8 cellular contexts compared by ENCODE assay signal in the genomic region with DNA sequence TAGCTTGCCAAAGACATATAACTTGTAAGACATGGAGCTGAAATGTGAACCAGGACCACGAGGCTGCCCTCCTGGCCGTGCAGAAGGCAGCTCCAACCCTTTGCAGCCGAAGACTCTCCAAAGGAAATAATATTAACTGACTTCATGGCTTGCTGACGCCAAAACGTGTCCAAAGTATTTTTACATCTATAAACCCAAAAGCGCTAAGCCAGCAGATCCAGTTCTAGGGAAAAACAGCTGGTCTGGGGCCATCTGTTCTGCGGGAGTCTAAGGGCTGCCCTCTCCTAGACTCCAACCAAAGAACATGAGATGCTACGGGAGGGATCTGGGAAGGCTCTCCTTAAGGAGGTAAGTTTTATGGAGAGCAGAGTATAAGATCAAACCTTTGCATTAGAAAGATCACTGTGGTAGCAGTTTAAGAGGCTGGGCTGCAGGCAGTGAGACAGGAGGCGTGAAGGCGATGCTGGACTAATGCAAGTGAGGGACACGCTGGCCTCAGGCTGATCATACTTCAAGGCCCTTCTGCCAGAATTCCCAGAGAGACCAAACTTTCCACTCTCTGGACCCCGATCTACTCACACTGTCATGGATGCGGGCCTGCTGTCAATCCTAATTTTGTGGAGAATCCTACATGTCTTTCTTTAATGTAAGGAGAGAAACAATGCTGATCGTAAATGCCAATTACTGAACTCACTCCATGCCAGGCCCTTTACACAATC. TPM values are rescaled to one million over a fixed set of nuclear protein-coding genes. Genes with fewer than 3 reads are reported as not detected.
DNase-seq lines count a peak whose midpoint lies in the region; ATAC-seq and TF ChIP-seq lines count a peak whose summit lies in the region.

No MANE protein-coding gene starts in this region.

- peak overlapping the region; percentile 86 for H2AFZ ChIP-seq in DND-41 (ENCODE audit: low read depth, low read length)

- no peaks in the 10 kb centered on the region for H3K36me3 ChIP-seq in DND-41 (ENCODE audit: insufficient read depth, low read length)
- no peaks in the 10 kb centered on the region for H3K36me3 ChIP-seq in Panc1 (ENCODE audit: control insufficient read depth, insufficient read depth, low read length)

- H3K4me1 ChIP-seq in DND-41 (ENCODE audit: insufficient read depth, low read length) (peaks cover 21% of the 10 kb centered on the region), Panc1 (ENCODE audit: control insufficient read depth, insufficient read depth, low read length) (peaks cover 26% of the 10 kb centered on the region), foreskin keratinocyte (no peaks in the 10 kb centered on the region)

- no peaks in the 10 kb centered on the region for H4K20me1 ChIP-seq in DND-41 (ENCODE audit: insufficient read depth, low read length)

- H3K27me3 ChIP-seq in DND-41 (ENCODE audit: insufficient read depth, low read length, poor library complexity) (peaks cover 3% of the 10 kb centered on the region), Panc1 (ENCODE audit: control insufficient read depth, insufficient read depth, low read length) (no peaks in the 10 kb centered on the region), foreskin keratinocyte (no peaks in the 10 kb centered on the region)

- peaks cover 15% of the 10 kb centered on the region for H3K4me1 Mint-ChIP-seq in progenitor cell of endocrine pancreas (ENCODE audit: low read depth)

- TF ChIP-seq CTCF in DND-41 (IDR thresholded peaks at IDR 0.05; ENCODE audit: borderline replicate concordance, extremely low read depth, low read length, poor library complexity, severe bottlenecking) = no peak
- TF ChIP-seq CTCF in Panc1 (IDR thresholded peaks at IDR 0.05) = no peak
- no peak for TF ChIP-seq CTCF in epithelial cell of proximal tubule (conservative IDR thresholded peaks at IDR 0.05; ENCODE audit: low read depth, low read length)
- no peak for TF ChIP-seq CTCF in progenitor cell of endocrine pancreas (IDR thresholded peaks at IDR 0.05; ENCODE audit: unreplicated experiment)
- TF ChIP-seq CTCF in foreskin keratinocyte (conservative IDR thresholded peaks at IDR 0.05) = no peak

- peak overlapping the region; percentile 93 for H3K4me3 Mint-ChIP-seq in progenitor cell of endocrine pancreas (ENCODE audit: low read depth)

- H3K4me2 ChIP-seq in DND-41 (ENCODE audit: insufficient read depth, low read length) = peak overlapping the region; percentile 81

- CTCF ChIA-PET in Panc1 (lab: Charles Lee) = no interaction called here

- no peaks in the 10 kb centered on the region for H3K9me3 Mint-ChIP-seq in progenitor cell of endocrine pancreas (ENCODE audit: low read depth)

- no peaks in the 10 kb centered on the region for H3K79me2 ChIP-seq in DND-41 (ENCODE audit: insufficient read depth, low read length)

- H3K36me3 Mint-ChIP-seq in progenitor cell of endocrine pancreas (ENCODE audit: insufficient read depth) = peaks cover 2% of the 10 kb centered on the region

- DNase-seq in DND-41 = no peak
- no peak for DNase-seq in Panc1 (ENCODE audit: low read depth, low spot score)
- no peak for DNase-seq in epithelial cell of proximal tubule (ENCODE audit: low read depth)
- DNase-seq in progenitor cell of endocrine pancreas (ENCODE audit: low spot score, unreplicated experiment) = no peak
- DNase-seq in foreskin keratinocyte = no peak
- DNase-seq in activated CD4-positive, CD25-positive, alpha-beta regulatory T cell treated with anti-CD3 and anti-CD28 coated beads, Interleukin-2, amount 50 U/mL, for 72 hours = no peak
- DNase-seq in NCI-H2107 treated with DMSO at 0.1 percent for 48 hours (lab: John Stamatoyannopoulos, UW; ENCODE audit: unreplicated experiment) = no peak

- intact Hi-C loops in Panc1 (cut with micrococcal nuclease; ENCODE audit: unreplicated experiment) = no loop called here

- BruUV-seq in Panc1 (replicated peaks; lab: Mats Ljungman, UMichigan) = TSS peak; percentile 61

- in situ Hi-C loops in Panc1 (cut with HindIII; ENCODE audit: low pct_unique_long_range_greater_than_20kb, low sequenced_read_pairs) = no loop called here

- H3K9me3 ChIP-seq in DND-41 (ENCODE audit: insufficient read depth, low read length, severe bottlenecking) (no peaks in the 10 kb centered on the region), Panc1 (ENCODE audit: control insufficient read depth, insufficient read depth, low read depth, low read length) (no peaks in the 10 kb centered on the region)

- ATAC-seq in DND-41 (ENCODE audit: insufficient read depth, low read depth) (no peak), Panc1 (no peak), GM19023 (IDR thresholded peaks at IDR 0.05; ENCODE audit: unreplicated experiment) (no peak), foreskin keratinocyte (no peak)

- H3K4me3 ChIP-seq in DND-41 (ENCODE audit: low read depth in 1 of 2, low read length in 2 of 2) (peak overlapping the region in 1 of 2 experiments; percentile 78; a peak in 2 of 4 replicates), Panc1 (ENCODE audit: low read depth in 2 of 2, low read length in 2 of 2) (peak overlapping the region; percentile 72 to 96), epithelial cell of proximal tubule (ENCODE audit: low read depth, low read length) (peak overlapping the region; percentile 73)

- H3K9ac ChIP-seq in DND-41 (ENCODE audit: low read depth, low read length) = peak overlapping the region; percentile 51

- POLR2A ChIA-PET in Panc1 (lab: Charles Lee) = interaction anchor here (0.6 kb wide), 1 partner anchor 38 kb away, joined by 13 read pairs; no protein-coding TSS in a partner anchor

- H3K27me3 Mint-ChIP-seq in progenitor cell of endocrine pancreas = no peaks in the 10 kb centered on the region

- H3K27ac Mint-ChIP-seq in progenitor cell of endocrine pancreas = peak overlapping the region; percentile 97

- no peak overlapping the region for H3K27ac ChIP-seq in DND-41 (ENCODE audit: low read length)
- H3K27ac ChIP-seq in Panc1 (ENCODE audit: low read length) = peak overlapping the region; percentile 93
- H3K27ac ChIP-seq in foreskin keratinocyte = no peak overlapping the region

RNA-seq across cellular contexts. Expression of a gene that starts 1.2 kb away (rescaled TPM):
- total RNA-seq in Panc1 (2021; ENCODE audit: unreplicated experiment) (22.9 TPM), epithelial cell of proximal tubule (6.3 and 9.3 TPM in 2 replicates), progenitor cell of endocrine pancreas (11.8 and 13.9 TPM in 2 replicates), foreskin keratinocyte (5.0 and 6.2 TPM in 2 replicates)
- 47.9 TPM for polyA plus RNA-seq in Panc1 (2012; ENCODE audit: insufficient read length)
- 10.0 and 10.2 TPM in 2 replicates for polyA plus RNA-seq in foreskin keratinocyte

RNA-seq across cellular contexts. Expression of a gene that starts 1.4 kb away (rescaled TPM):
- total RNA-seq in Panc1 (2021; ENCODE audit: unreplicated experiment) (2.8 TPM), epithelial cell of proximal tubule (not detected in 2 replicates), progenitor cell of endocrine pancreas (14.9 and 15.0 TPM in 2 replicates), foreskin keratinocyte (0.18 TPM in 1 of 2 replicates, not detected in the other)
- polyA plus RNA-seq in Panc1 (2012; ENCODE audit: insufficient read length) = 4.5 TPM
- 0.12 TPM in 1 of 2 replicates, not detected in the other for polyA plus RNA-seq in foreskin keratinocyte

RNA-seq across cellular contexts. Expression of a gene that starts 57.9 kb away (rescaled TPM):
- total RNA-seq in Panc1 (2021; ENCODE audit: unreplicated experiment) (not detected), epithelial cell of proximal tubule (not detected in 2 replicates), progenitor cell of endocrine pancreas (not detected in 2 replicates), foreskin keratinocyte (not detected in 2 replicates)
- not detected for polyA plus RNA-seq in Panc1 (2012; ENCODE audit: insufficient read length)
- not detected in 2 replicates for polyA plus RNA-seq in foreskin keratinocyte
